ENCODE assay signal across 23 cellular contexts in the genomic region with DNA sequence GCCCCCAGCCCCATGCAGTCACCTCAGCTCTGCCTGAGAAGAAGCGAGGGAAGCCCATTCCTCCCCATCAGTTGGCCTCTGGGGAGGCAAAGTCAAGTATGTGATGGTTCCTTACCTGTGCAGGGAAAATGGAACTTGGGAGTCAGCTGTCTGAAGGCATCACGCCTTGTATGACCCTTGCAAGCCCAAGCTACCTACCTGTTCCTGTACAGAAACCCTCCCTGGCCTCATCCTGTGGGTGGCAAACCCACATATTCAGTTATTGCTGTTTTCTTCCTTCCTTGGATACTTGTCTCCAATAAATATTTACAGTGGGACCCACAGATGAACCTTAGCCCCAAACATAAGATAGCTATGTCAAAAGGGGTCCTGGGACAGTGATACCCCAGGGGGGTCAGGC.
DNase-seq lines count a peak whose midpoint lies in the region; ATAC-seq and TF ChIP-seq lines count a peak whose summit lies in the region.
"Had no signal": no experiment of that assay in that cellular context is flagged by ENCODE, and none has a peak within 500 bp of the region (broad histone marks: within the 10 kb centered on the region; RNA-seq: fewer than 3 reads in every experiment).

No MANE protein-coding gene starts in this region.

- no peak overlapping the region for H3K4me3 Mint-ChIP-seq in activated naive CD4-positive, alpha-beta T cell treated with anti-CD3 and anti-CD28 coated beads, Interleukin-2, amount 10 ng/mL, durations not matched to agents 7 days and 5 days
- peak overlapping the region; percentile 4 for H3K4me3 Mint-ChIP-seq in activated T-helper 1 cell treated with anti-CD3 and anti-CD28 coated beads, Interleukin-12 subunit alpha, Interleukin-12 subunit beta, Interleukin-2, Interleukin-4 antibody, amounts not matched to agents 30 ng/mL and 10 ng/mL and 1 ng/mL, durations not matched to agents 14 hours and 24 hours and 36 hours
- H3K4me3 Mint-ChIP-seq: H9, HFFc6 had no signal

- no peaks in the 10 kb centered on the region for H3F3A ChIP-seq in Loucy (ENCODE audit: low read depth)

- H3K9me3 Mint-ChIP-seq in activated naive CD4-positive, alpha-beta T cell treated with anti-CD3 and anti-CD28 coated beads, Interleukin-2, amount 10 ng/mL, durations not matched to agents 7 days and 5 days, result no peaks in the 10 kb centered on the region
- H3K9me3 Mint-ChIP-seq in activated T-helper 1 cell treated with anti-CD3 and anti-CD28 coated beads, Interleukin-12 subunit alpha, Interleukin-12 subunit beta, Interleukin-2, Interleukin-4 antibody, amounts not matched to agents 30 ng/mL and 10 ng/mL and 1 ng/mL, durations not matched to agents 14 hours and 24 hours and 36 hours, result no peaks in the 10 kb centered on the region
- H3K9me3 Mint-ChIP-seq: CD4-positive, alpha-beta memory T cell; H9 had no signal

- H3K9ac ChIP-seq in Loucy (ENCODE audit: low read depth, low read length, poor library complexity, severe bottlenecking), result peak overlapping the region; percentile 60

- H3K4me1 ChIP-seq in Loucy (ENCODE audit: insufficient read depth, low read length, poor library complexity, severe bottlenecking), result peaks cover 61% of the 10 kb centered on the region
- H3K4me1 ChIP-seq in vagina, result peaks cover 47% of the 10 kb centered on the region

- no peak for TF ChIP-seq POLR2A in vagina (IDR thresholded peaks at IDR 0.05)

- peak overlapping the region; percentile 70 for H3K4me2 ChIP-seq in Loucy (ENCODE audit: low read depth, low read length, poor library complexity, severe bottlenecking)

- H3K27me3 ChIP-seq in Loucy (ENCODE audit: insufficient read depth, low read length, poor library complexity, severe bottlenecking) (no peaks in the 10 kb centered on the region), vagina (no peaks in the 10 kb centered on the region)

- DNase-seq in activated naive CD4-positive, alpha-beta T cell treated with anti-CD3 and anti-CD28 coated beads, Interleukin-2, amount 10 ng/mL, durations not matched to agents 7 days and 5 days, result no peak
- DNase-seq in activated naive CD4-positive, alpha-beta T cell treated with anti-CD3 and anti-CD28 coated beads, Interleukin-2, amount 50 U/mL, for 16 hours, result no peak
- DNase-seq in activated T-helper 1 cell treated with anti-CD3 and anti-CD28 coated beads, Interleukin-12 subunit alpha, Interleukin-12 subunit beta, Interleukin-2, Interleukin-4 antibody, amounts not matched to agents 30 ng/mL and 10 ng/mL and 1 ng/mL, durations not matched to agents 14 hours and 24 hours and 36 hours (ENCODE audit: low spot score), result no peak
- DNase-seq in vagina (ENCODE audit: extremely low spot score in 2 of 2) (no peak), left colon (no peak)
- DNase-seq: Caco-2, DMS 273 treated with DMSO at 0.1 percent for 48 hours, DND-41, H9, HFFc6, NCI-H1092, NCI-H187 treated with DMSO at 0.1 percent for 48 hours, NCI-H2107, NCI-H446 treated with DMSO at 0.1 percent for 48 hours, NCI-H526 treated with DMSO at 0.1 percent for 48 hours, OCI-M1 had no signal

- peaks cover 28% of the 10 kb centered on the region for H3K27me3 Mint-ChIP-seq in activated naive CD4-positive, alpha-beta T cell treated with anti-CD3 and anti-CD28 coated beads, Interleukin-2, amount 10 ng/mL, durations not matched to agents 7 days and 5 days
- H3K27me3 Mint-ChIP-seq in activated T-helper 1 cell treated with anti-CD3 and anti-CD28 coated beads, Interleukin-12 subunit alpha, Interleukin-12 subunit beta, Interleukin-2, Interleukin-4 antibody, amounts not matched to agents 30 ng/mL and 10 ng/mL and 1 ng/mL, durations not matched to agents 14 hours and 24 hours and 36 hours (ENCODE audit: insufficient read depth), result peaks cover 7% of the 10 kb centered on the region
- H3K27me3 Mint-ChIP-seq: CD4-positive, alpha-beta memory T cell had no signal

- peaks cover 52% of the 10 kb centered on the region for H3K4me1 Mint-ChIP-seq in activated naive CD4-positive, alpha-beta T cell treated with anti-CD3 and anti-CD28 coated beads, Interleukin-2, amount 10 ng/mL, durations not matched to agents 7 days and 5 days
- peaks cover 56% of the 10 kb centered on the region for H3K4me1 Mint-ChIP-seq in activated T-helper 1 cell treated with anti-CD3 and anti-CD28 coated beads, Interleukin-12 subunit alpha, Interleukin-12 subunit beta, Interleukin-2, Interleukin-4 antibody, amounts not matched to agents 30 ng/mL and 10 ng/mL and 1 ng/mL, durations not matched to agents 14 hours and 24 hours and 36 hours (ENCODE audit: low read depth)

- H3K9me3 ChIP-seq in Loucy (ENCODE audit: insufficient read depth, low read depth, low read length), result no peaks in the 10 kb centered on the region
- no peaks in the 10 kb centered on the region for H3K9me3 ChIP-seq in vagina
- H3K9me3 ChIP-seq: Caco-2 had no signal

- no peaks in the 10 kb centered on the region for H3K79me2 ChIP-seq in Loucy (ENCODE audit: insufficient read depth, low read length)

- no peak overlapping the region for H2AFZ ChIP-seq in Loucy (ENCODE audit: low read length)

- peak overlapping the region; percentile 58 for H3K27ac ChIP-seq in vagina
- H3K27ac ChIP-seq: HL-60 had no signal

- H3K4me3 ChIP-seq in Loucy (ENCODE audit: low read length, poor library complexity, severe bottlenecking), result no peak overlapping the region
- H3K4me3 ChIP-seq in vagina, result no peak overlapping the region
- H3K4me3 ChIP-seq: GM12878, K562 had no signal

- peak overlapping the region; percentile 83 for H3K27ac Mint-ChIP-seq in activated naive CD4-positive, alpha-beta T cell treated with anti-CD3 and anti-CD28 coated beads, Interleukin-2, amount 10 ng/mL, durations not matched to agents 7 days and 5 days
- no peak overlapping the region for H3K27ac Mint-ChIP-seq in activated T-helper 1 cell treated with anti-CD3 and anti-CD28 coated beads, Interleukin-12 subunit alpha, Interleukin-12 subunit beta, Interleukin-2, Interleukin-4 antibody, amounts not matched to agents 30 ng/mL and 10 ng/mL and 1 ng/mL, durations not matched to agents 14 hours and 24 hours and 36 hours
- H3K27ac Mint-ChIP-seq: H9, HFFc6 had no signal

- H3K36me3 ChIP-seq in Loucy (ENCODE audit: insufficient read depth, low read length), result no peaks in the 10 kb centered on the region
- H3K36me3 ChIP-seq in vagina, result no peaks in the 10 kb centered on the region

- TF ChIP-seq CTCF in Loucy (conservative IDR thresholded peaks at IDR 0.05; ENCODE audit: low read length) (no peak), vagina (IDR thresholded peaks at IDR 0.05) (no peak)

- no peaks in the 10 kb centered on the region for H3K36me3 Mint-ChIP-seq in activated naive CD4-positive, alpha-beta T cell treated with anti-CD3 and anti-CD28 coated beads, Interleukin-2, amount 10 ng/mL, durations not matched to agents 7 days and 5 days
- peaks cover 2% of the 10 kb centered on the region for H3K36me3 Mint-ChIP-seq in activated T-helper 1 cell treated with anti-CD3 and anti-CD28 coated beads, Interleukin-12 subunit alpha, Interleukin-12 subunit beta, Interleukin-2, Interleukin-4 antibody, amounts not matched to agents 30 ng/mL and 10 ng/mL and 1 ng/mL, durations not matched to agents 14 hours and 24 hours and 36 hours (ENCODE audit: low read depth)
- H3K36me3 Mint-ChIP-seq: CD4-positive, alpha-beta memory T cell had no signal

- no peaks in the 10 kb centered on the region for H3K9me2 ChIP-seq in Loucy (replicated peaks; ENCODE audit: low read depth, low read length)

- CTCF ChIA-PET in activated naive CD4-positive, alpha-beta T cell treated with anti-CD3 and anti-CD28 coated beads, Interleukin-2, amount 10 ng/mL, durations not matched to agents 7 days and 5 days (lab: Charles Lee), result interaction anchor here (1.0 to 1.5 kb wide), 2 partner anchors 9 to 42 kb away, joined by 3 read pairs; no protein-coding TSS in a partner anchor

- intact Hi-C loops in activated T-helper 1 cell treated with anti-CD3 and anti-CD28 coated beads, Interleukin-12 subunit alpha, Interleukin-12 subunit beta, Interleukin-2, Interleukin-4 antibody, amounts not matched to agents 30 ng/mL and 10 ng/mL and 1 ng/mL, durations not matched to agents 14 hours and 24 hours and 36 hours (cut with micrococcal nuclease), result loop anchor here (1.0 kb wide), 1 partner anchor 8 kb away; no protein-coding TSS in a partner anchor
- intact Hi-C loops in vagina (cut with DNase I) (no loop called here), left colon (cut with DNase I, micrococcal nuclease) (no loop called here)

- ATAC-seq in HG03139 (IDR thresholded peaks at IDR 0.05; ENCODE audit: unreplicated experiment) (no peak), left colon (no peak)
- ATAC-seq: GM12878, HepG2, K562 had no signal

- no peaks in the 10 kb centered on the region for H4K20me1 ChIP-seq in Loucy (ENCODE audit: insufficient read depth, low read length, poor library complexity, severe bottlenecking)
